In the genomic region with DNA sequence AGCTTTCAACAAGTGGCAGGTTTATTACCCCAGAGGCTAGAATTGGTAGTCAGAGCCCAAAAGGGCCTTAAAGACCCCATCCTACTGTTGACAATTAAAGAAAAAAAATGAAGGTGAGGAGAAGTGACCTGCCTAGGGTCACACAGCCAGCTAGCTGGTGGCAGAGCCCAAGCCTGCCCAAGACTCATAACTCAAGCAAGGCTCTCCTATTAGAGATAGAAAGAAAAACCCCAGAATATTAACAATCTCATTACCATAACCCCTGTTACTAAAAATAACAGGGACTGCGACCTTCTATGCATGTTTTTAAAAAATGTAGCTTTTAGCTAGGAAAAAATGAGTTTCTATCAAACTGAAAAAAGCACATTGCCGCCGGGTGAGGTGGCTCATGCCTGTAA, we compare ENCODE assay signal across 14 cellular contexts. TPM values are rescaled to one million over a fixed set of nuclear protein-coding genes. Genes with fewer than 3 reads are reported as not detected.
DNase-seq lines count a peak whose midpoint lies in the region; ATAC-seq and TF ChIP-seq lines count a peak whose summit lies in the region.
"Had no signal": no experiment of that assay in that cellular context is flagged by ENCODE, and none has a peak within 500 bp of the region (broad histone marks: within the 10 kb centered on the region; RNA-seq: fewer than 3 reads in every experiment).

No MANE protein-coding gene starts in this region.

- H3K27ac Mint-ChIP-seq in activated CD8-positive, alpha-beta T cell treated with anti-CD3 and anti-CD28 coated beads, Interleukin-2, amount 10 ng/mL, durations not matched to agents 7 days and 5 days: peak overlapping the region; percentile 56
- H3K27ac Mint-ChIP-seq in activated CD8-positive, alpha-beta T cell treated with anti-CD3 and anti-CD28 coated beads for 36 hours: no peak overlapping the region

- H3K4me1 ChIP-seq in liver (ENCODE audit: control insufficient read depth in 4 of 4, insufficient read depth in 4 of 4, low read length in 3 of 4) (peaks cover 14 to 42% (median 22%) of the 10 kb centered on the region in 4 donors), subcutaneous abdominal adipose tissue (ENCODE audit: control insufficient read depth in 5 of 5, insufficient read depth in 5 of 5, low read length in 5 of 5) (peaks cover 38 to 88% (median 72%) of the 10 kb centered on the region in 5 donors)

- H3K4me3 ChIP-seq in liver (ENCODE audit: low read depth in 1 of 3, low read length in 3 of 3) (peak overlapping the region in 2 of 3 donors; percentile 35 to 41), subcutaneous abdominal adipose tissue (ENCODE audit: low read depth in 1 of 5, low read length in 5 of 5) (peak overlapping the region in 4 of 5 donors; percentile 58 to 63 (median 60))
- H3K4me3 ChIP-seq: SJCRH30 had no signal

- no peaks in the 10 kb centered on the region for H3K27me3 Mint-ChIP-seq in activated CD8-positive, alpha-beta T cell treated with anti-CD3 and anti-CD28 coated beads, Interleukin-2, amount 10 ng/mL, durations not matched to agents 7 days and 5 days (ENCODE audit: low read depth)
- H3K27me3 Mint-ChIP-seq in activated CD8-positive, alpha-beta T cell treated with anti-CD3 and anti-CD28 coated beads for 36 hours: no peaks in the 10 kb centered on the region

- peaks cover 47% of the 10 kb centered on the region for H3K4me1 Mint-ChIP-seq in activated CD8-positive, alpha-beta T cell treated with anti-CD3 and anti-CD28 coated beads, Interleukin-2, amount 10 ng/mL, durations not matched to agents 7 days and 5 days (ENCODE audit: low read depth)
- H3K4me1 Mint-ChIP-seq in activated CD8-positive, alpha-beta T cell treated with anti-CD3 and anti-CD28 coated beads for 36 hours (ENCODE audit: low read depth): peaks cover 57% of the 10 kb centered on the region

- H3K27me3 ChIP-seq in liver (ENCODE audit: control insufficient read depth in 4 of 4, insufficient read depth in 4 of 4, low read length in 3 of 4): no peaks in the 10 kb centered on the region
- H3K27me3 ChIP-seq in subcutaneous abdominal adipose tissue (ENCODE audit: control insufficient read depth in 5 of 5, insufficient read depth in 4 of 5, low read length in 5 of 5): no peaks in the 10 kb centered on the region
- H3K27me3 ChIP-seq: SJCRH30 had no signal

- DNase-seq in activated CD8-positive, alpha-beta T cell treated with anti-CD3 and anti-CD28 coated beads, Interleukin-2, amount 10 ng/mL, durations not matched to agents 7 days and 5 days: no peak
- no peak for DNase-seq in activated CD8-positive, alpha-beta T cell treated with anti-CD3 and anti-CD28 coated beads for 36 hours
- DNase-seq in RWPE1 (ENCODE audit: low spot score) (no peak), mucosa of gallbladder (ENCODE audit: low spot score) (no peak), NCI-H2171 treated with DMSO at 0.1 percent for 48 hours (lab: John Stamatoyannopoulos, UW) (no peak), EL (no peak)
- DNase-seq: DMS153, NCI-H1105, SJCRH30, trophoblast cell had no signal

- H3K9ac ChIP-seq in liver (ENCODE audit: low read depth in 1 of 2, low read length in 2 of 2) (no peak overlapping the region), subcutaneous abdominal adipose tissue (ENCODE audit: low read length in 5 of 5) (peak overlapping the region; percentile 34 to 68 (median 63))

- CTCF ChIA-PET in activated CD8-positive, alpha-beta T cell treated with anti-CD3 and anti-CD28 coated beads, Interleukin-2, amount 10 ng/mL, durations not matched to agents 7 days and 5 days (lab: Charles Lee): interaction anchor here (1.2 to 3.9 kb wide), 3 partner anchors 18 to 47 kb away, joined by 3 to 14 read pairs (median 7); partner anchors contain the start of gene KCNH4
- CTCF ChIA-PET in activated CD8-positive, alpha-beta T cell treated with anti-CD3 and anti-CD28 coated beads for 36 hours (lab: Charles Lee): interaction anchor here (1.0 to 1.6 kb wide), 7 partner anchors 17 to 269 kb away, joined by 3 to 6 read pairs (median 4); partner anchors contain the start of gene KCNH4
- CTCF ChIA-PET in RWPE1 (lab: Yijun Ruan, JAX): interaction anchor here (0.5 kb wide), 1 partner anchor 45 kb away, joined by 4 read pairs; no protein-coding TSS in a partner anchor

- H3K36me3 ChIP-seq in liver (ENCODE audit: control insufficient read depth in 4 of 4, insufficient read depth in 3 of 4, low read depth in 1 of 4, low read length in 3 of 4): peaks cover 0 to 4% (median 2%) of the 10 kb centered on the region in 4 donors
- H3K36me3 ChIP-seq in subcutaneous abdominal adipose tissue (ENCODE audit: control insufficient read depth in 5 of 5, insufficient read depth in 5 of 5, low read length in 5 of 5): peaks cover 0 to 17% (median 7%) of the 10 kb centered on the region in 5 donors

- POLR2A ChIA-PET in activated CD8-positive, alpha-beta T cell treated with anti-CD3 and anti-CD28 coated beads, Interleukin-2, amount 10 ng/mL, durations not matched to agents 7 days and 5 days (lab: Charles Lee): interaction anchor here (1.4 to 1.6 kb wide), 2 partner anchors 16 to 23 kb away, joined by 3 to 8 read pairs; partner anchors contain the start of gene DHX58
- POLR2A ChIA-PET in activated CD8-positive, alpha-beta T cell treated with anti-CD3 and anti-CD28 coated beads for 36 hours (lab: Charles Lee): interaction anchor here (0.9 to 1.7 kb wide), 4 partner anchors 15 to 17 kb away, joined by 3 to 4 read pairs (median 3); no protein-coding TSS in a partner anchor
- POLR2A ChIA-PET in RWPE1 (lab: Yijun Ruan, JAX; ENCODE audit: low non-redundant PET): no interaction called here

- peak overlapping the region; percentile 67; the same call in 1 of the 2 replicates for H3K27ac ChIP-seq in RWPE1
- peak overlapping the region; percentile 88 to 95 for H3K27ac ChIP-seq in liver (ENCODE audit: low read depth in 1 of 2, low read length in 2 of 2)
- H3K27ac ChIP-seq in subcutaneous abdominal adipose tissue (ENCODE audit: low read depth, low read length): peak overlapping the region; percentile 92
- H3K27ac ChIP-seq: SJCRH30 had no signal

- no peak for ATAC-seq in activated CD8-positive, alpha-beta T cell treated with anti-CD3 and anti-CD28 coated beads, Interleukin-2, amount 10 ng/mL, durations not matched to agents 7 days and 5 days
- no peak for ATAC-seq in activated CD8-positive, alpha-beta T cell treated with anti-CD3 and anti-CD28 coated beads for 36 hours

- H3K36me3 Mint-ChIP-seq in activated CD8-positive, alpha-beta T cell treated with anti-CD3 and anti-CD28 coated beads, Interleukin-2, amount 10 ng/mL, durations not matched to agents 7 days and 5 days (ENCODE audit: low read depth): peaks cover 27% of the 10 kb centered on the region
- H3K36me3 Mint-ChIP-seq in activated CD8-positive, alpha-beta T cell treated with anti-CD3 and anti-CD28 coated beads for 36 hours (ENCODE audit: low read depth): peaks cover 11% of the 10 kb centered on the region

- H3K4me3 Mint-ChIP-seq in activated CD8-positive, alpha-beta T cell treated with anti-CD3 and anti-CD28 coated beads, Interleukin-2, amount 10 ng/mL, durations not matched to agents 7 days and 5 days: no peak overlapping the region
- H3K4me3 Mint-ChIP-seq in activated CD8-positive, alpha-beta T cell treated with anti-CD3 and anti-CD28 coated beads for 36 hours: no peak overlapping the region

- intact Hi-C loops in activated CD8-positive, alpha-beta T cell treated with anti-CD3 and anti-CD28 coated beads for 36 hours (cut with micrococcal nuclease): no loop called here

- WGBS in liver: 83% methylated on average over 3 of the region's 3 CpGs

- no peak for TF ChIP-seq CTCF in activated CD8-positive, alpha-beta T cell treated with anti-CD3 and anti-CD28 coated beads for 36 hours (IDR thresholded peaks at IDR 0.05)
- TF ChIP-seq CTCF in RWPE1 (conservative IDR thresholded peaks at IDR 0.05; ENCODE audit: low read depth) (no peak), liver (IDR thresholded peaks at IDR 0.05; ENCODE audit: low read depth, low read length, missing input control) (no peak)

- H3K9me3 ChIP-seq in liver (ENCODE audit: control insufficient read depth in 4 of 4, low read length in 3 of 4): no peaks in the 10 kb centered on the region
- H3K9me3 ChIP-seq in subcutaneous abdominal adipose tissue (ENCODE audit: control insufficient read depth in 5 of 5, low read length in 5 of 5): no peaks in the 10 kb centered on the region
- H3K9me3 ChIP-seq: SJCRH30 had no signal

- H3K9me3 Mint-ChIP-seq in activated CD8-positive, alpha-beta T cell treated with anti-CD3 and anti-CD28 coated beads, Interleukin-2, amount 10 ng/mL, durations not matched to agents 7 days and 5 days (ENCODE audit: insufficient read depth): no peaks in the 10 kb centered on the region
- no peaks in the 10 kb centered on the region for H3K9me3 Mint-ChIP-seq in activated CD8-positive, alpha-beta T cell treated with anti-CD3 and anti-CD28 coated beads for 36 hours

- no peak for TF ChIP-seq RAD21 in liver (IDR thresholded peaks at IDR 0.05)

RNA-seq across cellular contexts. Expression of gene HSPB9, which starts 14.0 kb away (rescaled TPM):
- total RNA-seq in activated CD8-positive, alpha-beta T cell treated with anti-CD3 and anti-CD28 coated beads, Interleukin-2, amount 10 ng/mL, durations not matched to agents 7 days and 5 days: under 1 TPM; 0.16 to 0.29 TPM
- total RNA-seq in activated CD8-positive, alpha-beta T cell treated with anti-CD3 and anti-CD28 coated beads for 36 hours: under 1 TPM in 1 of 2 experiments, not detected in 1; 0.41 TPM
- total RNA-seq in liver: under 1 TPM; 0.17 to 0.42 TPM
- polyA plus RNA-seq in liver: 1 to 10 TPM in 1 of 2 donors, under 1 TPM in 1; 0.69 to 4.0 TPM
- total RNA-seq in mucosa of gallbladder: 0.29 TPM
- total RNA-seq: HT1080 had no signal
- polyA plus RNA-seq: AG04450 had no signal

RNA-seq across cellular contexts. Expression of gene KAT2A, which starts 15.5 kb away (rescaled TPM):
- total RNA-seq in activated CD8-positive, alpha-beta T cell treated with anti-CD3 and anti-CD28 coated beads, Interleukin-2, amount 10 ng/mL, durations not matched to agents 7 days and 5 days: 10 to 100 TPM; 45.2 to 46.8 TPM
- 10 to 100 TPM; 49.2 to 50.2 TPM for total RNA-seq in activated CD8-positive, alpha-beta T cell treated with anti-CD3 and anti-CD28 coated beads for 36 hours
- total RNA-seq in liver (10 to 100 TPM in 1 of 2 donors, 1 to 10 TPM in 1; 5.1 to 14.4 TPM), mucosa of gallbladder (58.4 TPM)
- 10 to 100 TPM in 1 of 2 donors, 1 to 10 TPM in 1; 7.4 to 11.7 TPM for polyA plus RNA-seq in liver

RNA-seq across cellular contexts. Expression of gene RAB5C, which starts 18.1 kb away (rescaled TPM):
- 100 to 1,000 TPM; 102 to 107 TPM for total RNA-seq in activated CD8-positive, alpha-beta T cell treated with anti-CD3 and anti-CD28 coated beads, Interleukin-2, amount 10 ng/mL, durations not matched to agents 7 days and 5 days
- 10 to 100 TPM; 30.7 to 32.5 TPM for total RNA-seq in activated CD8-positive, alpha-beta T cell treated with anti-CD3 and anti-CD28 coated beads for 36 hours
- total RNA-seq in liver: 10 to 100 TPM; 53.7 to 60.0 TPM
- polyA plus RNA-seq in liver: 100 to 1,000 TPM in 1 of 2 donors, 10 to 100 TPM in 1; 53.5 to 107 TPM
- total RNA-seq in mucosa of gallbladder: 150 TPM

RNA-seq across cellular contexts. Expression of gene DHX58, which starts 24.1 kb away (rescaled TPM):
- 10 to 100 TPM; 71.9 to 72.9 TPM for total RNA-seq in activated CD8-positive, alpha-beta T cell treated with anti-CD3 and anti-CD28 coated beads, Interleukin-2, amount 10 ng/mL, durations not matched to agents 7 days and 5 days
- total RNA-seq in activated CD8-positive, alpha-beta T cell treated with anti-CD3 and anti-CD28 coated beads for 36 hours: 10 to 100 TPM; 31.7 to 36.2 TPM
- total RNA-seq in liver: 10 to 100 TPM in 1 of 2 donors, 1 to 10 TPM in 1; 4.0 to 20.2 TPM
- polyA plus RNA-seq in liver: 10 to 100 TPM in 1 of 2 donors, 1 to 10 TPM in 1; 4.3 to 21.9 TPM
- total RNA-seq in mucosa of gallbladder: 26.8 TPM

RNA-seq across cellular contexts. Expression of gene ZNF385C, which starts 38.4 kb away (rescaled TPM):
- total RNA-seq in activated CD8-positive, alpha-beta T cell treated with anti-CD3 and anti-CD28 coated beads, Interleukin-2, amount 10 ng/mL, durations not matched to agents 7 days and 5 days: under 1 TPM; 0.23 to 0.47 TPM
- 1 to 10 TPM; 1.3 TPM for total RNA-seq in activated CD8-positive, alpha-beta T cell treated with anti-CD3 and anti-CD28 coated beads for 36 hours
- total RNA-seq in liver (under 1 TPM in 1 of 2 donors, not detected in 1; 0.19 TPM), mucosa of gallbladder (0.32 TPM)
- under 1 TPM; 0.03 to 0.06 TPM for polyA plus RNA-seq in liver
- total RNA-seq: HT1080 had no signal
- polyA plus RNA-seq: AG04450 had no signal

Comparison
In these comparisons a context has a peak if more than half of its experiments do, and no peak if none do; other contexts are left out.
1. H3K9ac ChIP-seq: peak in subcutaneous abdominal adipose tissue (5 of 5); none in liver (0 of 2).
2. Peak in every context shown above with its lines, with median percentiles within 50 percentile points of each other: H3K27ac ChIP-seq.